Comparison of ENCODE assay signal across 15 cellular contexts in genomic region chr16:24071990-24072389, GRCh38.
"Had no signal": no experiment of that assay in that cellular context is flagged by ENCODE, and none has a peak within 500 bp of the region (broad histone marks: within the 10 kb centered on the region; RNA-seq: fewer than 3 reads in every experiment).

No MANE protein-coding gene starts in this region.

- H3K27me3 Mint-ChIP-seq: naive thymus-derived CD8-positive, alpha-beta T cell had no signal

- H3K9me3 ChIP-seq: left lung, mucosa of descending colon, upper lobe of left lung had no signal

- H3K4me1 ChIP-seq: left lung, upper lobe of left lung had no signal

- H3K27me3 ChIP-seq: cardiac muscle cell, left lung, upper lobe of left lung had no signal

- H3K4me3 ChIP-seq: cardiac muscle cell, left lung, mucosa of descending colon, upper lobe of left lung had no signal

- H3K27ac ChIP-seq: cardiac muscle cell, left lung, upper lobe of left lung had no signal

- H3K36me3 ChIP-seq: cardiac muscle cell, left lung, upper lobe of left lung had no signal

- DNase-seq: activated effector memory CD4-positive, alpha-beta T cell treated with Interleukin-2 at 50 U/mL for 16 hours; activated naive CD4-positive, alpha-beta T cell treated with anti-CD3 and anti-CD28 coated beads, Interleukin-2, amount 50 U/mL, for 16 hours; foreskin fibroblast; hippocampal formation; left lung; mammary epithelial cell; mucosa of descending colon; naive thymus-derived CD8-positive, alpha-beta T cell; nucleus accumbens; stimulated activated CD4-positive, alpha-beta T cell treated with anti-CD3 and anti-CD28 coated beads, Interleukin-15, amount 100 ng/mL, for 24 hours; stimulated activated CD4-positive, alpha-beta T cell treated with anti-CD3 and anti-CD28 coated beads, Interleukin-4, amount 100 ng/mL, for 24 hours; stimulated activated naive CD4-positive, alpha-beta T cell treated with Interleukin-2 at 50 U/mL for 16 hours; substantia nigra; upper lobe of left lung had no signal

- H3K9me3 Mint-ChIP-seq: naive thymus-derived CD8-positive, alpha-beta T cell had no signal

- ATAC-seq: left lung had no signal
